1 cellular context compared by ENCODE assay signal in the genomic region with DNA sequence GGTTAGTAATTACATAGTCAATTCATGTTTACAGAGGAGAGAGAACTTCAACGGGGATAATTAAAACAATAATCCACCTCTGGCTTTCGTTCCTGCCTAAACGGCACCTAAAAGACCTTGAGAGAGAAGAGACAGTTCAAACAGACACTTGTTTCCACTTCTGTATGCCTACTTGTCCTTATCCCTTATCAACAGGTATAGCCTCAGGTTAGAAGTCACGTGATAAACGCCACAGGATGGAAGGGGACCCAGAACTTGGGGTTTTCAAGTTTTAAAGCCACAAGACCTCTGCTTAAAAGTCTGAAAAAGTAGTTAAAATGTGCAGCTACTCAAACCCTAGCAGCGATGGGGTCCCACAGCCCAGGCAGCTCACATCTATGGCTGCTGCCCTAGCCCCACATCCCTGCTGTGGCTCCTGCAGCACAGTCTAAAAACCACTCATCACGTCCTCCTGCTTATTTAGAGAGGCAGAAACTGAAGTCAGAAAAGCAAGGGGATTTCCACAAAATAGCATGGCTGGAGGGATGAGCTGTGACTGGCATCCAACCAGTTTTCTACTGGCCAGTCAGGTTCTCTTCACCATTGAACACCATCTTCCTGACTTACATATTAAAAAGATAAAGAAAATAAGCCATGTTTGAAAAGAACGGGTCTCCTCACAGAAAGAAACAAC.
TF ChIP-seq lines count a peak whose summit lies in the region.

No MANE protein-coding gene starts in this region.

TF ChIP-seq in IMR-90, 13 proteins besides CTCF, POLR2A, EP300 and RAD21:
- TF ChIP-seq MXI1 (IDR thresholded peaks at IDR 0.05; ENCODE audit: borderline replicate concordance, low read depth, low read length) (no peak), RCOR1 (IDR thresholded peaks at IDR 0.05; ENCODE audit: insufficient replicate concordance, low read length) (no peak), CEBPB (IDR thresholded peaks at IDR 0.05; ENCODE audit: low read depth, low read length) (no peak), MAZ (IDR thresholded peaks at IDR 0.05; ENCODE audit: borderline replicate concordance, low read depth, low read length) (no peak)
